1 cellular context compared by ENCODE assay signal in the genomic region with DNA sequence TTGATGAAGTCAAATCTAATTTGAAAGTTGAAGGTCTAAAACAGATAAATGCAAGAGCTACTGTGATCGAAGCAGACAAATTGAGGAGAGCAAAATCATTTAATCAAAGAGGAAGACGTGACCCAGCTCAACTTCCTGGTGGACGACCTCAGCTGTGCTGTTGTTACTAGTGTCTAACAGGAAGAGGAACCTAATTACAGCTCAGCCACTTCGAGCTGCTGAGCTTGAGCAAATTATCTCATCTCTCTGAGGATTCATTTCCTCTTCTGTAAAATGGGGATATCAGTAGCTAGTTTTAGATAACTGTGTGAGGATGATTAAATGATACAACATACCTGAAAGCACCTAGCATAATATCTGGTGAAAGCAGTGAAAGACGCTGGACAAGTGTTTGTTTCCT.
TF ChIP-seq lines count a peak whose summit lies in the region.

No MANE protein-coding gene starts in this region.

TF ChIP-seq in WTC11, 78 proteins besides CTCF, POLR2A, EP300 and RAD21 (continued from another document):
- TF ChIP-seq, protein P1, sequence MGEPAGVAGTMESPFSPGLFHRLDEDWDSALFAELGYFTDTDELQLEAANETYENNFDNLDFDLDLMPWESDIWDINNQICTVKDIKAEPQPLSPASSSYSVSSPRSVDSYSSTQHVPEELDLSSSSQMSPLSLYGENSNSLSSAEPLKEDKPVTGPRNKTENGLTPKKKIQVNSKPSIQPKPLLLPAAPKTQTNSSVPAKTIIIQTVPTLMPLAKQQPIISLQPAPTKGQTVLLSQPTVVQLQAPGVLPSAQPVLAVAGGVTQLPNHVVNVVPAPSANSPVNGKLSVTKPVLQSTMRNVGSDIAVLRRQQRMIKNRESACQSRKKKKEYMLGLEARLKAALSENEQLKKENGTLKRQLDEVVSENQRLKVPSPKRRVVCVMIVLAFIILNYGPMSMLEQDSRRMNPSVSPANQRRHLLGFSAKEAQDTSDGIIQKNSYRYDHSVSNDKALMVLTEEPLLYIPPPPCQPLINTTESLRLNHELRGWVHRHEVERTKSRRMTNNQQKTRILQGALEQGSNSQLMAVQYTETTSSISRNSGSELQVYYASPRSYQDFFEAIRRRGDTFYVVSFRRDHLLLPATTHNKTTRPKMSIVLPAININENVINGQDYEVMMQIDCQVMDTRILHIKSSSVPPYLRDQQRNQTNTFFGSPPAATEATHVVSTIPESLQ (CRISPR knock-in tag; IDR thresholded peaks at IDR 0.05) = no peak
